In the genomic region with DNA sequence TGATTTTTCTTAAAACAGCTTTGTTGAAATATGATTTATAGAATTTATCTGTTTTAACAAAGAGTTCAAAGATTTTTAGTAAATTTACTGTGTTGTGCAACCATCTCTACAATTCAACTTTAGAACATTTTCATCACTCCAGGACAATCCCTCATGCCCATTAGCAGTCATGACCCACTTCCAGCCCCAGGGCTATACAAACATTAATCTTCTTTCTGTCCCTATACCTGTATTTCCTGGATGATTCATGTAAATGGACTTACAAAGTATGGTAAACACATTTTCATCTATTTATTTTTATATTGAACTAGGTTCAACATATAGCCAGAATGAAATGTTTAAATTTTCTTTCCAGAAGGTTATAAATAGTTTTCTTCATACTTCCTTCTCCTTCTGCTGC, we compare ENCODE assay signal across 14 cellular contexts.
DNase-seq lines count a peak whose midpoint lies in the region; ATAC-seq and TF ChIP-seq lines count a peak whose summit lies in the region.
"Had no signal": no experiment of that assay in that cellular context is flagged by ENCODE, and none has a peak within 500 bp of the region (broad histone marks: within the 10 kb centered on the region; RNA-seq: fewer than 3 reads in every experiment).

No MANE protein-coding gene starts in this region.

- POLR2A ChIA-PET in RWPE1 (lab: Yijun Ruan, JAX; ENCODE audit: low non-redundant PET): no interaction called here

- no peak overlapping the region for H3K4me3 ChIP-seq in epithelial cell of esophagus (ENCODE audit: low read length)
- H3K4me3 ChIP-seq: A549, HAP-1 had no signal

- no peak overlapping the region for H3K27ac ChIP-seq in RWPE1
- H3K27ac ChIP-seq: A549, C4-2B had no signal

- peak; percentile 28 for DNase-seq in NCI-H69 (lab: John Stamatoyannopoulos, UW)
- DNase-seq in RWPE1 (ENCODE audit: low spot score): peak; percentile 72
- peak; percentile 73 for DNase-seq in epithelial cell of esophagus (ENCODE audit: low read depth)
- DNase-seq in NCI-H1092 (lab: John Stamatoyannopoulos, UW): no peak
- DNase-seq in NCI-H2029 treated with DMSO at 0.1 percent for 48 hours (lab: John Stamatoyannopoulos, UW): no peak
- DNase-seq: BE2C; CD4-positive, alpha-beta memory T cell; DMS153; DMS79 treated with DMSO at 0.1 percent for 48 hours; EL had no signal

- CTCF ChIA-PET in RWPE1 (lab: Yijun Ruan, JAX): no interaction called here

- TF ChIP-seq CTCF in RWPE1 (conservative IDR thresholded peaks at IDR 0.05; ENCODE audit: low read depth) (no peak), epithelial cell of esophagus (IDR thresholded peaks at IDR 0.05; ENCODE audit: insufficient read depth, low read depth, low read length, missing control alignments) (no peak)

- no peak for ATAC-seq in GM18867 (IDR thresholded peaks at IDR 0.05; ENCODE audit: unreplicated experiment)
- ATAC-seq: A549 had no signal

Comparison
In these comparisons a context has a peak if more than half of its experiments do, and no peak if none do; other contexts are left out.
1. DNase-seq: peak in NCI-H69 (single experiment), RWPE1 (single experiment) and epithelial cell of esophagus (single experiment); none in NCI-H1092 (single experiment) and NCI-H2029 treated with DMSO at 0.1 percent for 48 hours (single experiment).